In the genomic region with DNA sequence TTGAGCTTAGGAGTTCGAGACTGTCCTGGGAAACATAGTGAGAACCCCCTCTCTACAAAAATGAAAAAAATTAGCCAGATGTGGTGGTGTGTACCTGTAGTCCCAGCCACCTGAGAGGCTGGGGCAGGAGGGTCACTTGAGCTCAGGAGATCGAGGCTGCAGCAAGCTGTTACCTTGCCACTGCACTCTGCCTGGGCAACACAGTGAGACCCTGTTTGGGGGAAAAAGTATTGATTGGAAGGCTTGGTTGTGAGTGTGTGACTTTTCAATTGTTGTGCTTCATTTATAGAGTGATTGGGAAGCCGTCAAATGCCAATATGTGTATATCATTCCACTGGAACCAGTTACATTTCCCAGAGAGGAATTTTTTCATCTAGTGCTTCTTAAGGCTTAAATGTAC, we compare ENCODE assay signal across 17 cellular contexts.
"Had no signal": no experiment of that assay in that cellular context is flagged by ENCODE, and none has a peak within 500 bp of the region (broad histone marks: within the 10 kb centered on the region; RNA-seq: fewer than 3 reads in every experiment).

No MANE protein-coding gene starts in this region.

- H3K27me3 ChIP-seq: colonic mucosa, heart left ventricle, sigmoid colon had no signal

- H3K27ac Mint-ChIP-seq: mesothelial cell of epicardium, type B pancreatic cell had no signal

- H3K27me3 Mint-ChIP-seq: type B pancreatic cell had no signal

- H3K9me3 Mint-ChIP-seq: mesothelial cell of epicardium, natural killer cell, neural crest cell, type B pancreatic cell had no signal

- H3K4me1 Mint-ChIP-seq: neural crest cell had no signal

- ATAC-seq: heart left ventricle, left lobe of liver, natural killer cell had no signal

- DNase-seq: colonic mucosa; dermis blood vessel endothelial cell; heart left ventricle; hippocampal formation; islet precursor cell; mammary epithelial cell; natural killer cell; posterior cingulate gyrus; sigmoid colon; stimulated activated CD4-positive, alpha-beta T cell treated with anti-CD3 and anti-CD28 coated beads, Interleukin-2, amount 100 ng/mL, for 24 hours; stimulated activated CD4-positive, alpha-beta T cell treated with anti-CD3 and anti-CD28 coated beads, Interleukin-4, amount 100 ng/mL, for 4 hours; stimulated activated naive CD4-positive, alpha-beta T cell treated with Interleukin-2 at 50 U/mL for 16 hours had no signal

- H3K4me3 ChIP-seq: colonic mucosa, heart left ventricle, sigmoid colon, skin epidermis had no signal

- H3K4me3 Mint-ChIP-seq: mesothelial cell of epicardium, natural killer cell, neural crest cell, type B pancreatic cell had no signal

- H3K4me1 ChIP-seq: colonic mucosa had no signal

- H3K9me3 ChIP-seq: colonic mucosa, heart left ventricle, sigmoid colon had no signal

- H3K27ac ChIP-seq: colonic mucosa, heart left ventricle, sigmoid colon, skin epidermis had no signal
